Comparison of ENCODE assay signal across 8 cellular contexts in the genomic region with DNA sequence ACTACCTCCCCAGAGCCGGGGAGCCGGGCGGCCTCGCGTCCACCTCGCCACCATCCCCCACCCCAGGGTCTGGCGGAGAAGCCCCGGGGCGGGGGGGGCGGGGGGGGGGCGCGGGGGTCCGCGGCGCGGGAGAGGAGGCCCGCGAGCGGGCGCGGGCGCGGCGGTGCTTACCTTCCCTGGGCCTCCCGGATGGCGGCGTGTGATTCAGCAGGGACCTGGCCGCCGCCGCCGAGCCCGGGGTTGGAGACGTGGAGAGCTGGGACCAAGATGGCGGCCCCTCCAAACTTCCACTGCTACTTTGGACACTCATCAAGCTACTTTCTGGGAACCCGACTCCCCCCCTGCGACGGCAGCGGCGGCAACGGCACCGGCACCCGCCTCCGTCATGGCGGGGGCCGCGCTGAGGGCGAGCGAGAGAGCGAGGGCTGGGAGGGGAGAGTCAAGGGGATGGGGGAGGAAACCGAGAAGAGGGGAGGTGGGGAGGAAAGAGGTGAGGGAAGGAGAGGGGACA. TPM values are rescaled to one million over a fixed set of nuclear protein-coding genes. Genes with fewer than 3 reads are reported as not detected.
DNase-seq lines count a peak whose midpoint lies in the region; ATAC-seq, FAIRE-seq and TF ChIP-seq lines count a peak whose summit lies in the region.

No MANE protein-coding gene starts in this region.

- peaks cover 55% of the 10 kb centered on the region for H3K79me2 ChIP-seq in HepG2 (ENCODE audit: insufficient read depth, low read length)

- TF ChIP-seq POLR2A in HepG2 (IDR thresholded peaks at IDR 0.05; ENCODE audit: insufficient read depth in 1 of 2, low read depth in 2 of 2, low read length in 2 of 2) = no peak

- H3K27ac ChIP-seq in HepG2 (ENCODE audit: extremely low read length, insufficient read depth, low read length) = peak overlapping the region; percentile 96

- H3K4me1 ChIP-seq in HepG2 (ENCODE audit: insufficient read depth, low read length) = peaks cover 54% of the 10 kb centered on the region

- in situ Hi-C loops in HepG2 (cut with HindIII; ENCODE audit: extremely low pct_ligation_motif_present, low pct_unique_long_range_greater_than_20kb) = no loop called here

- peak; percentile 24 to 33 for DNase-seq in NCI-H1930 (lab: John Stamatoyannopoulos, UW)
- peak; percentile 51 for DNase-seq in activated CD4-positive, alpha-beta T cell treated with anti-CD3 and anti-CD28 coated beads for 1 hour
- peak; percentile 69 for DNase-seq in choroid plexus epithelial cell (ENCODE audit: low read depth)
- DNase-seq in HepG2 (ENCODE audit: low spot score) = peak; percentile 55
- peak; percentile 45 for DNase-seq in stimulated activated CD4-positive, alpha-beta T cell treated with anti-CD3 and anti-CD28 coated beads, Interleukin-2, amount 100 ng/mL, for 4 hours (ENCODE audit: low read depth)

- H4K20me1 ChIP-seq in HepG2 (ENCODE audit: insufficient read depth, low read length) = peaks cover 38% of the 10 kb centered on the region

- no peak for TF ChIP-seq RAD21 in HepG2 (CRISPR knock-in tag; IDR thresholded peaks at IDR 0.05)

- no peaks in the 10 kb centered on the region for H3K36me3 ChIP-seq in HepG2 (replicated peaks in 1 of 2; ENCODE audit: control insufficient read depth in 1 of 2, insufficient read depth in 2 of 2, low read length in 2 of 2)

- no peak for TF ChIP-seq CTCF in GM12875 (IDR thresholded peaks at IDR 0.05; ENCODE audit: borderline replicate concordance, insufficient read depth, low read depth, low read length)
- no peak for TF ChIP-seq CTCF in choroid plexus epithelial cell (conservative IDR thresholded peaks at IDR 0.05; ENCODE audit: low read depth, low read length)
- TF ChIP-seq CTCF in HepG2 (CRISPR knock-in tag; IDR thresholded peaks at IDR 0.05) = no peak

- H3K9me3 ChIP-seq in HepG2 (ENCODE audit: low read length) = no peaks in the 10 kb centered on the region

- FAIRE-seq in HepG2 (lab: Jason Lieb, UNC) = no peak

- intact Hi-C loops in HepG2 (cut with micrococcal nuclease; ENCODE audit: unreplicated experiment) = loop anchor here (5.0 kb wide), 1 partner anchor 272 kb away; the partner anchor contains the start of genes DCAF17 and METTL8

- no peak overlapping the region for H2AFZ ChIP-seq in HepG2 (ENCODE audit: low read length)

- H3K27me3 ChIP-seq in HepG2 (ENCODE audit: control insufficient read depth in 1 of 2, insufficient read depth in 2 of 2, low read length in 2 of 2) = no peaks in the 10 kb centered on the region; a peak in 1 of 5 replicates

- CTCF ChIA-PET in HepG2 (lab: Yijun Ruan, JAX; ENCODE audit: low intra/inter-chr PET ratio, low total read pairs) = interaction anchor here (1.5 kb wide), 1 partner anchor 187 kb away, joined by 4 read pairs; no protein-coding TSS in a partner anchor

- H3K4me2 ChIP-seq in HepG2 (ENCODE audit: low read depth, low read length) = peak overlapping the region; percentile 84

- under 1% methylated on average over 26 of the region's 50 CpGs for WGBS in HepG2 (ENCODE audit: low lambda C conversion rate)

- TF ChIP-seq EP300 in HepG2 (IDR thresholded peaks at IDR 0.05; ENCODE audit: low read depth in 2 of 2, low read length in 2 of 2) (no peak), HepG2 (CRISPR knock-in tag; IDR thresholded peaks at IDR 0.05; ENCODE audit: borderline replicate concordance) (no peak)

- no TSS peak for BruUV-seq in HepG2 (replicated peaks; lab: Mats Ljungman, UMichigan)

- H3K9ac ChIP-seq in HepG2 (ENCODE audit: insufficient read depth, low read depth, low read length) = peak overlapping the region; percentile 95

- ATAC-seq in HG02642 (IDR thresholded peaks at IDR 0.05; ENCODE audit: poor library complexity, unreplicated experiment) = peak; percentile 24
- peak; percentile 76 for ATAC-seq in HepG2
- ATAC-seq in HG03469 (IDR thresholded peaks at IDR 0.05; ENCODE audit: unreplicated experiment) = no peak

- H3K4me3 ChIP-seq in GM12875 (ENCODE audit: low read depth, low read length) = peak overlapping the region; percentile 83
- peak overlapping the region; percentile 85 for H3K4me3 ChIP-seq in choroid plexus epithelial cell (ENCODE audit: low read depth, low read length)
- peak overlapping the region; percentile 73 to 91 (median 90) for H3K4me3 ChIP-seq in HepG2 (replicated peaks in 1 of 3; ENCODE audit: insufficient read depth in 1 of 3, low read depth in 2 of 3, low read length in 3 of 3)

- POLR2A ChIA-PET in HepG2 (lab: Yijun Ruan, JAX) = interaction anchor here (0.7 to 3.3 kb wide), 7 partner anchors 8 to 256 kb away, joined by 3 to 24 read pairs (median 7); no protein-coding TSS in a partner anchor

TF ChIP-seq in HepG2, 621 proteins besides CTCF, POLR2A, EP300 and RAD21 (continues in another document):
- TF ChIP-seq ZNF10 (CRISPR knock-in tag; IDR thresholded peaks at IDR 0.05; ENCODE audit: borderline replicate concordance, low read depth) (no peak), ZNF275 (CRISPR knock-in tag; IDR thresholded peaks at IDR 0.05; ENCODE audit: borderline replicate concordance) (0 out of 2 replicates have a peak, but pooled peaks have one; percentile 7)
- TF ChIP-seq, protein P1, sequence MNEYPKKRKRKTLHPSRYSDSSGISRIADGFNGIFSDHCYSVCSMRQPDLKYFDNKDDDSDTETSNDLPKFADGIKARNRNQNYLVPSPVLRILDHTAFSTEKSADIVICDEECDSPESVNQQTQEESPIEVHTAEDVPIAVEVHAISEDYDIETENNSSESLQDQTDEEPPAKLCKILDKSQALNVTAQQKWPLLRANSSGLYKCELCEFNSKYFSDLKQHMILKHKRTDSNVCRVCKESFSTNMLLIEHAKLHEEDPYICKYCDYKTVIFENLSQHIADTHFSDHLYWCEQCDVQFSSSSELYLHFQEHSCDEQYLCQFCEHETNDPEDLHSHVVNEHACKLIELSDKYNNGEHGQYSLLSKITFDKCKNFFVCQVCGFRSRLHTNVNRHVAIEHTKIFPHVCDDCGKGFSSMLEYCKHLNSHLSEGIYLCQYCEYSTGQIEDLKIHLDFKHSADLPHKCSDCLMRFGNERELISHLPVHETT (CRISPR knock-in tag; conservative IDR thresholded peaks at IDR 0.05) = no peak
- TF ChIP-seq, protein P2, sequence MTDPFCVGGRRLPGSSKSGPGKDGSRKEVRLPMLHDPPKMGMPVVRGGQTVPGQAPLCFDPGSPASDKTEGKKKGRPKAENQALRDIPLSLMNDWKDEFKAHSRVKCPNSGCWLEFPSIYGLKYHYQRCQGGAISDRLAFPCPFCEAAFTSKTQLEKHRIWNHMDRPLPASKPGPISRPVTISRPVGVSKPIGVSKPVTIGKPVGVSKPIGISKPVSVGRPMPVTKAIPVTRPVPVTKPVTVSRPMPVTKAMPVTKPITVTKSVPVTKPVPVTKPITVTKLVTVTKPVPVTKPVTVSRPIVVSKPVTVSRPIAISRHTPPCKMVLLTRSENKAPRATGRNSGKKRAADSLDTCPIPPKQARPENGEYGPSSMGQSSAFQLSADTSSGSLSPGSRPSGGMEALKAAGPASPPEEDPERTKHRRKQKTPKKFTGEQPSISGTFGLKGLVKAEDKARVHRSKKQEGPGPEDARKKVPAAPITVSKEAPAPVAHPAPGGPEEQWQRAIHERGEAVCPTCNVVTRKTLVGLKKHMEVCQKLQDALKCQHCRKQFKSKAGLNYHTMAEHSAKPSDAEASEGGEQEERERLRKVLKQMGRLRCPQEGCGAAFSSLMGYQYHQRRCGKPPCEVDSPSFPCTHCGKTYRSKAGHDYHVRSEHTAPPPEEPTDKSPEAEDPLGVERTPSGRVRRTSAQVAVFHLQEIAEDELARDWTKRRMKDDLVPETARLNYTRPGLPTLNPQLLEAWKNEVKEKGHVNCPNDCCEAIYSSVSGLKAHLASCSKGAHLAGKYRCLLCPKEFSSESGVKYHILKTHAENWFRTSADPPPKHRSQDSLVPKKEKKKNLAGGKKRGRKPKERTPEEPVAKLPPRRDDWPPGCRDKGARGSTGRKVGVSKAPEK (CRISPR knock-in tag; IDR thresholded peaks at IDR 0.05; ENCODE audit: borderline replicate concordance) = 0 out of 2 replicates have a peak, but pooled peaks have one; percentile 2

RNA-seq across cellular contexts. Expression of gene TLK1, which starts 0.5 kb away (rescaled TPM):
- 28.7 and 52.7 TPM in 2 replicates for total RNA-seq in HepG2 (2016; rRNA removed; fragmentation: Illumina TruSeq; extraction: Trizol)
- 32.6 and 34.2 TPM in 2 replicates for total RNA-seq in HepG2 (2016; cell fraction: cytosol; rRNA removed; fragmentation: Illumina TruSeq; extraction: Trizol; ENCODE audit: low read depth)
- 25.7 and 45.4 TPM in 2 replicates for total RNA-seq in HepG2 (2016; cell fraction: insoluble cytoplasmic fraction; rRNA removed; fragmentation: Illumina TruSeq; extraction: Trizol)
- 38.6 and 48.1 TPM in 2 replicates for total RNA-seq in HepG2 (2016; cell fraction: membrane; rRNA removed; fragmentation: Illumina TruSeq; extraction: Trizol)
- 41.9 and 51.6 TPM in 2 replicates for total RNA-seq in HepG2 (2016; cell fraction: nucleus; rRNA removed; fragmentation: Illumina TruSeq; extraction: Trizol)
- 12.8 and 16.8 TPM in 2 replicates for polyA plus RNA-seq in HepG2 (2011; rRNA removed)
- 5.1 and 8.5 TPM in 2 replicates for polyA plus RNA-seq in HepG2 (2011; cell fraction: cytosol; rRNA removed)
- polyA plus RNA-seq in HepG2 (2011; cell fraction: nucleus; rRNA removed) = 9.6 and 11.0 TPM in 2 replicates
- 27.7 and 38.6 TPM in 2 replicates for polyA plus RNA-seq in HepG2 (2012)
- 3.4 and 3.8 TPM in 2 replicates for polyA plus RNA-seq in HepG2 (2016; cell fraction: cytosol; fragmentation: Illumina TruSeq; extraction: Trizol; ENCODE audit: low read depth)
- polyA plus RNA-seq in HepG2 (2016; cell fraction: insoluble cytoplasmic fraction; fragmentation: Illumina TruSeq; extraction: Trizol; ENCODE audit: low read depth) = 42.1 and 48.4 TPM in 2 replicates
- polyA plus RNA-seq in HepG2 (2016; cell fraction: membrane; fragmentation: Illumina TruSeq; extraction: Trizol; ENCODE audit: low read depth) = 15.6 and 16.8 TPM in 2 replicates
- 38.9 and 40.3 TPM in 2 replicates for polyA plus RNA-seq in HepG2 (2016; cell fraction: nucleus; fragmentation: Illumina TruSeq; extraction: Trizol; ENCODE audit: insufficient read depth, low read depth)
- polyA minus RNA-seq in HepG2 (2011; rRNA and poly(A)+ RNA removed; ENCODE audit: low replicate concordance) = 9.1 and 17.3 TPM in 2 replicates
- 37.8 and 45.8 TPM in 2 replicates for polyA minus RNA-seq in HepG2 (2011; cell fraction: cytosol; rRNA and poly(A)+ RNA removed)
- polyA minus RNA-seq in HepG2 (2011; cell fraction: nucleus; rRNA and poly(A)+ RNA removed) = 67.2 and 68.9 TPM in 2 replicates
